In the genomic region with DNA sequence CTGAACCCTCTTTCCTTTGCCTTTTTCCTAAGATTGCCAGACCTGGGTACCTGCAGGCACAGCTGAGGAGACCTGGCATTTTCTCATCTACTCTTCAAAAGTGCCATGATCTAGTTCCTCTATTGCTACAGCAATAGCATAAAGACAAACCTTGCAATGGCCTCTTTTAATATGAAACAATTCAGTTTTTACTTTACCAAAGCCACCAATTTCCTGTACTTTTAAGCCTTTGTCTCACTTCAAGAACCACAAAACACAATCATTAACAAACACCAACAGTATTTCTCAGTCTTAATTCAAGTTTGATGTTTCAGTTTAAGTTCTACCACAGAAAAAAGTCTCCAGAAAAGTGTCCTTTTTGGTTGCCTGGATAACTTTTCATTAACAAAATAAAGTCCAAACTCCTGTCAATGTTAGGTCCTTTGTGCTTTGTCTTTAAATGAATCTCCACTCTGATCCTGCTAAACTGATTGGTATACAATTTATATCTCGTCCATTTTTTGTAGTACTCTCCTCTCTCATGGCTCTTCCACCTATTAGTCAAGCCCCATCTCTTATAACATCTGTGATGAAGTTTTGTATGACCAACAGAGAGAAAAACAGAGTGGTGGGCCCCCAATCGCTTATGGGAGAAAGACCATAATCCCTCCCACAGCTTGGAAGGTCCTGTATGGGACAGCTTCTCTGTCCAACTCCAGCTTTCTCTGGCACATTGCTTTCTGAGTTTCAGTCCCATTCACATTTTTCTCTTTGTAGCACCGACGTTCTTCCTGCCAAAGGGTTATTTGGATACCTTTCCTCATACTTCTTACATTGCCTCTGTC, we compare ENCODE assay signal across 11 cellular contexts. TPM values are rescaled to one million over a fixed set of nuclear protein-coding genes. Genes with fewer than 3 reads are reported as not detected.
DNase-seq lines count a peak whose midpoint lies in the region; ATAC-seq, FAIRE-seq and TF ChIP-seq lines count a peak whose summit lies in the region.
"Had no signal": no experiment of that assay in that cellular context is flagged by ENCODE, and none has a peak within 500 bp of the region (broad histone marks: within the 10 kb centered on the region; RNA-seq: fewer than 3 reads in every experiment).

No MANE protein-coding gene starts in this region.

- no peak for FAIRE-seq in H54 (lab: Jason Lieb, UNC)

- H3K27ac ChIP-seq in CD8-positive, alpha-beta memory T cell (ENCODE audit: low read depth, low read length), result peak overlapping the region; percentile 34
- H3K27ac ChIP-seq in endodermal cell (ENCODE audit: low read depth, low read length) (no peak overlapping the region), right atrium auricular region (no peak overlapping the region)

- CTCF ChIA-PET in CD8-positive, alpha-beta memory T cell (lab: Charles Lee), result interaction anchor here (0.8 to 2.4 kb wide), 6 partner anchors 16 to 44 kb away, joined by 3 to 9 read pairs (median 4); no protein-coding TSS in a partner anchor
- CTCF ChIA-PET in activated CD4-positive, alpha-beta memory T cell treated with anti-CD3 and anti-CD28 coated beads for 36 hours (lab: Charles Lee), result interaction anchor here (1.3 kb wide), 1 partner anchor 96 kb away, joined by 4 read pairs; no protein-coding TSS in a partner anchor

- no peaks in the 10 kb centered on the region for H3K27me3 ChIP-seq in CD8-positive, alpha-beta memory T cell (ENCODE audit: insufficient read depth, low read length, poor library complexity, severe bottlenecking)
- H3K27me3 ChIP-seq in endodermal cell (ENCODE audit: control insufficient read depth, insufficient read depth, low read length, poor library complexity, severe bottlenecking) (no peaks in the 10 kb centered on the region), right atrium auricular region (no peaks in the 10 kb centered on the region)

- DNase-seq in CD8-positive, alpha-beta memory T cell, result peak in 2 of 5 donors; percentile 68 to 74
- DNase-seq in activated CD4-positive, alpha-beta memory T cell treated with anti-CD3 and anti-CD28 coated beads for 36 hours, result no peak
- no peak for DNase-seq in A172 (ENCODE audit: low spot score)
- DNase-seq in endodermal cell, result no peak
- no peak for DNase-seq in right atrium auricular region (ENCODE audit: low spot score)
- no peak for DNase-seq in H54 (ENCODE audit: insufficient read length, low spot score)
- DNase-seq: mammary epithelial cell, NCI-H345 had no signal

- WGBS in endodermal cell (ENCODE audit: insufficient coverage in 1 of 2, insufficient read length in 1 of 2), 2 experiments, result 87 to 93% methylated on average over 4 of the region's 4 CpGs

- peaks cover 57% of the 10 kb centered on the region for H3K4me1 ChIP-seq in CD8-positive, alpha-beta memory T cell (ENCODE audit: insufficient read depth, low read length)
- H3K4me1 ChIP-seq in endodermal cell (ENCODE audit: control insufficient read depth, insufficient read depth, low read length) (no peaks in the 10 kb centered on the region), right atrium auricular region (no peaks in the 10 kb centered on the region)

- H3K4me3 Mint-ChIP-seq in CD8-positive, alpha-beta memory T cell, result peak overlapping the region; percentile 32 to 85 (median 80)
- H3K4me3 Mint-ChIP-seq in activated CD4-positive, alpha-beta memory T cell treated with anti-CD3 and anti-CD28 coated beads for 36 hours, result peak overlapping the region; percentile 43
- H3K4me3 Mint-ChIP-seq in endodermal cell, result no peak overlapping the region

- POLR2A ChIA-PET in CD8-positive, alpha-beta memory T cell (lab: Charles Lee), result interaction anchor here (0.7 to 2.0 kb wide), 5 partner anchors 8 to 71 kb away, joined by 3 to 7 read pairs (median 3); no protein-coding TSS in a partner anchor
- POLR2A ChIA-PET in activated CD4-positive, alpha-beta memory T cell treated with anti-CD3 and anti-CD28 coated beads for 36 hours (lab: Charles Lee), result no interaction called here

- TF ChIP-seq CTCF in endodermal cell (conservative IDR thresholded peaks at IDR 0.05) (no peak), right atrium auricular region (IDR thresholded peaks at IDR 0.05) (no peak)

- peaks cover 59 to 80% (median 77%) of the 10 kb centered on the region in 3 donors for H3K4me1 Mint-ChIP-seq in CD8-positive, alpha-beta memory T cell
- peaks cover 48% of the 10 kb centered on the region for H3K4me1 Mint-ChIP-seq in activated CD4-positive, alpha-beta memory T cell treated with anti-CD3 and anti-CD28 coated beads for 36 hours (ENCODE audit: low read depth)
- peaks cover under 1% of the 10 kb centered on the region for H3K4me1 Mint-ChIP-seq in endodermal cell

- H3K27me3 Mint-ChIP-seq in CD8-positive, alpha-beta memory T cell, result no peaks in the 10 kb centered on the region
- H3K27me3 Mint-ChIP-seq in activated CD4-positive, alpha-beta memory T cell treated with anti-CD3 and anti-CD28 coated beads for 36 hours, result no peaks in the 10 kb centered on the region
- H3K27me3 Mint-ChIP-seq in endodermal cell (ENCODE audit: insufficient read depth), result no peaks in the 10 kb centered on the region

- no peak overlapping the region for H3K9ac ChIP-seq in endodermal cell (ENCODE audit: extremely low read depth, low read length, poor library complexity, severe bottlenecking)

- H3K27ac Mint-ChIP-seq in CD8-positive, alpha-beta memory T cell, result peak overlapping the region; percentile 60 to 92 (median 86)
- peak overlapping the region; percentile 55 for H3K27ac Mint-ChIP-seq in activated CD4-positive, alpha-beta memory T cell treated with anti-CD3 and anti-CD28 coated beads for 36 hours
- no peak overlapping the region for H3K27ac Mint-ChIP-seq in endodermal cell

- H3K4me3 ChIP-seq in CD8-positive, alpha-beta memory T cell (ENCODE audit: low read length), result peak overlapping the region; percentile 58
- H3K4me3 ChIP-seq in endodermal cell (ENCODE audit: low read length) (no peak overlapping the region), right atrium auricular region (no peak overlapping the region)

- peaks cover 0 to 2% (median 0%) of the 10 kb centered on the region in 5 donors for H3K9me3 Mint-ChIP-seq in CD8-positive, alpha-beta memory T cell
- H3K9me3 Mint-ChIP-seq in activated CD4-positive, alpha-beta memory T cell treated with anti-CD3 and anti-CD28 coated beads for 36 hours, result peaks cover 6% of the 10 kb centered on the region
- no peaks in the 10 kb centered on the region for H3K9me3 Mint-ChIP-seq in endodermal cell

- intact Hi-C loops in activated CD4-positive, alpha-beta memory T cell treated with anti-CD3 and anti-CD28 coated beads for 36 hours (cut with micrococcal nuclease), result loop anchor here (1.0 to 2.0 kb wide), 7 partner anchors 13 to 75 kb away; no protein-coding TSS in a partner anchor

- TF ChIP-seq POLR2A in H54 (IDR thresholded peaks at IDR 0.05; ENCODE audit: low read depth, low read length), result no peak

- no peaks in the 10 kb centered on the region for H3K9me3 ChIP-seq in CD8-positive, alpha-beta memory T cell (ENCODE audit: low read length)
- H3K9me3 ChIP-seq in endodermal cell (ENCODE audit: control insufficient read depth, low read length) (no peaks in the 10 kb centered on the region), right atrium auricular region (no peaks in the 10 kb centered on the region)

- ATAC-seq in GM19452 (IDR thresholded peaks at IDR 0.05; ENCODE audit: unreplicated experiment), result peak; percentile 86
- ATAC-seq in HG03095 (IDR thresholded peaks at IDR 0.05; ENCODE audit: unreplicated experiment), result peak; percentile 66
- ATAC-seq: HCT116 had no signal

- no peaks in the 10 kb centered on the region for H3K36me3 ChIP-seq in CD8-positive, alpha-beta memory T cell (ENCODE audit: insufficient read depth, low read length)
- H3K36me3 ChIP-seq in endodermal cell (ENCODE audit: control insufficient read depth, insufficient read depth, low read length), result no peaks in the 10 kb centered on the region
- no peaks in the 10 kb centered on the region for H3K36me3 ChIP-seq in right atrium auricular region

- H3K36me3 Mint-ChIP-seq in CD8-positive, alpha-beta memory T cell, result peaks cover 0 to 10% (median 2%) of the 10 kb centered on the region in 3 donors
- H3K36me3 Mint-ChIP-seq in activated CD4-positive, alpha-beta memory T cell treated with anti-CD3 and anti-CD28 coated beads for 36 hours, result peaks cover 3% of the 10 kb centered on the region
- H3K36me3 Mint-ChIP-seq in endodermal cell (ENCODE audit: low read depth), result no peaks in the 10 kb centered on the region

RNA-seq across cellular contexts. Expression of a gene that starts 50.5 kb away (rescaled TPM):
- total RNA-seq in CD8-positive, alpha-beta memory T cell, result 10 to 100 TPM; 39.9 to 40.6 TPM
- polyA plus RNA-seq in CD8-positive, alpha-beta memory T cell, result 107 TPM
- 10 to 100 TPM in 1 of 2 experiments, 1 to 10 TPM in 1; 9.5 to 11.5 TPM for total RNA-seq in activated CD4-positive, alpha-beta memory T cell treated with anti-CD3 and anti-CD28 coated beads for 36 hours
- total RNA-seq in A172 (2014; rRNA removed; shearing (Covaris generic)), result 0.05 TPM in 1 of 2 replicates, not detected in the other
- not detected for total RNA-seq in endodermal cell
- polyA plus RNA-seq in endodermal cell (2013, experiment 1 of 2), result not detected
- polyA plus RNA-seq in endodermal cell (2013, experiment 2 of 2), result not detected
- total RNA-seq in right atrium auricular region, result under 1 TPM; 0.43 to 0.56 TPM
- total RNA-seq: mammary epithelial cell had no signal
- polyA plus RNA-seq: mammary epithelial cell had no signal

Comparison
In these comparisons a context has a peak if more than half of its experiments do, and no peak if none do; other contexts are left out.
1. RNA of a gene that starts 50.5 kb away (total RNA-seq): 39.9 to 40.6 TPM in CD8-positive, alpha-beta memory T cell and 9.5 to 11.5 TPM in activated CD4-positive, alpha-beta memory T cell treated with anti-CD3 and anti-CD28 coated beads for 36 hours; 0.43 to 0.56 TPM in right atrium auricular region, 0.05 TPM in A172 and not detected in endodermal cell; every median in the first group is over 4 times any median in the second.